In the genomic region with DNA sequence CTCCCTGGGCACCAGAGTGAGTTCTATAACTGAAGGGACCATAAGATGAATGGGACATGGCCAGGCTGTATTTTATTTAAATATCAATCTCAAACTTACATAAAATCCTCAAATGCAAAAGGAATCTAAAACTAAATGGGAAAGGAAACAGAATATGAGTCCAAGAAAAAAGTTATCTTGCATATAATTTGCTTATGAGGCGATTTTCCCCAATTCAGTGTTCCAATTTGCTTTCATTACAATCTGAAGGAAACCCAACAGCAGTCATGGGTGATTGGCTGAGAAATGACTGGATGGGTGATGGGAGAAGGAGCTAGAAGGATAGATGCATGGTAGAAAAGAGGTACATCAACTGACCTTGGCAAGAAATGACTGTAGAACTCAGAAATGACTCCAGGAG, we compare ENCODE assay signal across 36 cellular contexts.
"Had no signal": no experiment of that assay in that cellular context is flagged by ENCODE, and none has a peak within 500 bp of the region (broad histone marks: within the 10 kb centered on the region; RNA-seq: fewer than 3 reads in every experiment).

No MANE protein-coding gene starts in this region.

- DNase-seq: activated B cell treated with CpG ODN at 0.5 μM for 24 hours; activated CD4-positive, alpha-beta memory T cell treated with anti-CD3 and anti-CD28 coated beads for 36 hours; activated CD4-positive, alpha-beta T cell treated with anti-CD3 and anti-CD28 coated beads for 4 hours; activated CD4-positive, alpha-beta T cell treated with anti-CD3 and anti-CD28 coated beads, Interleukin-2, amount 10 ng/mL, durations not matched to agents 24 days and 14 days; activated CD4-positive, alpha-beta T cell treated with anti-CD3 and anti-CD28 coated beads, Interleukin-2, amount 50 U/mL, for 1 hour; activated CD4-positive, alpha-beta T cell treated with anti-CD3 and anti-CD28 coated beads, Interleukin-2, amount 50 U/mL, for 4 hours; activated CD4-positive, CD25-positive, alpha-beta regulatory T cell treated with anti-CD3 and anti-CD28 coated beads, Interleukin-2, amount 50 U/mL, for 72 hours; activated CD8-positive, alpha-beta memory T cell treated with anti-CD3 and anti-CD28 coated beads, Interleukin-2, amount 50 U/mL, for 4 hours; activated CD8-positive, alpha-beta T cell treated with anti-CD3 and anti-CD28 coated beads for 36 hours; activated effector memory CD4-positive, alpha-beta T cell treated with anti-CD3 and anti-CD28 coated beads, Interleukin-2, amount 50 U/mL, for 16 hours; activated gamma-delta T cell treated with Interleukin-2 at 50 U/mL for 16 hours; activated naive CD4-positive, alpha-beta T cell; activated naive CD4-positive, alpha-beta T cell treated with anti-CD3 and anti-CD28 coated beads for 36 hours; activated naive CD4-positive, alpha-beta T cell treated with anti-CD3 and anti-CD28 coated beads, Interleukin-2, amount 50 U/mL, for 16 hours; activated naive CD8-positive, alpha-beta T cell treated with anti-CD3 and anti-CD28 coated beads for 36 hours; activated T-cell treated with anti-CD3 and anti-CD28 coated beads for 4 hours; activated T-cell treated with anti-CD3 and anti-CD28 coated beads, Interleukin-2, amount 50 U/mL, for 1 hour; activated T-cell treated with anti-CD3 and anti-CD28 coated beads, Interleukin-2, amount 50 U/mL, for 4 hours; activated T-cell treated with anti-CD3 and anti-CD28 coated beads, Interleukin-2, amount 50 U/mL, for 72 hours; adrenal gland; amniotic stem cell; aorta; body of pancreas; brain microvascular endothelial cell; central memory CD4-positive, alpha-beta T cell; T-helper 2 cell; T-helper 9 cell had no signal

- H3K27ac ChIP-seq: adrenal gland, body of pancreas, brain microvascular endothelial cell, breast epithelium, VCaP had no signal

- H3K4me1 Mint-ChIP-seq: activated B cell treated with CpG ODN at 0.5 μM for 24 hours; activated CD4-positive, alpha-beta T cell treated with anti-CD3 and anti-CD28 coated beads, Interleukin-2, amount 10 ng/mL, durations not matched to agents 24 days and 14 days; activated naive CD8-positive, alpha-beta T cell treated with anti-CD3 and anti-CD28 coated beads for 36 hours; activated T-helper 17 cell treated with anti-CD3 and anti-CD28 coated beads, Interleukin-2, amount 50 U/mL, for 72 hours had no signal

- H3K36me3 Mint-ChIP-seq: activated CD4-positive, alpha-beta memory T cell treated with anti-CD3 and anti-CD28 coated beads for 36 hours; activated naive CD4-positive, alpha-beta T cell treated with anti-CD3 and anti-CD28 coated beads, Interleukin-2, amount 50 U/mL, for 72 hours; activated naive CD8-positive, alpha-beta T cell treated with anti-CD3 and anti-CD28 coated beads for 36 hours had no signal

- H3K27me3 Mint-ChIP-seq: activated B cell treated with CpG ODN at 0.5 μM for 24 hours; activated CD4-positive, alpha-beta memory T cell treated with anti-CD3 and anti-CD28 coated beads for 36 hours; activated CD4-positive, alpha-beta T cell treated with anti-CD3 and anti-CD28 coated beads, Interleukin-2, amount 10 ng/mL, durations not matched to agents 24 days and 14 days; activated CD8-positive, alpha-beta T cell treated with anti-CD3 and anti-CD28 coated beads for 36 hours; activated naive CD8-positive, alpha-beta T cell treated with anti-CD3 and anti-CD28 coated beads for 36 hours; activated T-helper 17 cell treated with anti-CD3 and anti-CD28 coated beads, Interleukin-2, amount 50 U/mL, for 72 hours had no signal

- H3K4me1 ChIP-seq: adrenal gland, body of pancreas, breast epithelium had no signal

- FAIRE-seq: astrocyte, TTC549 had no signal

- H3K36me3 ChIP-seq: adrenal gland, brain microvascular endothelial cell, breast epithelium had no signal

- H3K27ac Mint-ChIP-seq: activated B cell treated with CpG ODN at 0.5 μM for 24 hours; activated CD4-positive, alpha-beta memory T cell treated with anti-CD3 and anti-CD28 coated beads for 36 hours; activated CD4-positive, alpha-beta T cell treated with anti-CD3 and anti-CD28 coated beads, Interleukin-2, amount 10 ng/mL, durations not matched to agents 24 days and 14 days; activated CD8-positive, alpha-beta T cell treated with anti-CD3 and anti-CD28 coated beads for 36 hours; activated naive CD4-positive, alpha-beta T cell treated with anti-CD3 and anti-CD28 coated beads for 36 hours; activated naive CD4-positive, alpha-beta T cell treated with anti-CD3 and anti-CD28 coated beads, Interleukin-2, amount 50 U/mL, for 72 hours; activated naive CD8-positive, alpha-beta T cell treated with anti-CD3 and anti-CD28 coated beads for 36 hours; activated T-cell treated with anti-CD3 and anti-CD28 coated beads, Interleukin-2, amount 50 U/mL, for 72 hours; activated T-helper 1 cell treated with anti-CD3 and anti-CD28 coated beads, Interleukin-12 subunit alpha, Interleukin-12 subunit beta, Interleukin-2, Interleukin-4 antibody, amounts not matched to agents 30 ng/mL and 10 ng/mL and 1 ng/mL, durations not matched to agents 14 hours and 24 hours and 36 hours; activated T-helper 17 cell treated with anti-CD3 and anti-CD28 coated beads, Interleukin-2, amount 50 U/mL, for 72 hours; T-helper 1 cell treated with Interleukin-12 subunit alpha and Interleukin-12 subunit beta and Interleukin-4 antibody, amounts not matched to agents 30 μg/mL and 1 μg/mL, for 36 hours; T-helper 2 cell treated with Interferon-gamma antibody and Interleukin-4, amounts not matched to agents 5 μg/mL and 100 μg/mL, for 36 hours had no signal

- ATAC-seq: activated CD8-positive, alpha-beta T cell treated with anti-CD3 and anti-CD28 coated beads for 36 hours; activated naive CD4-positive, alpha-beta T cell treated with anti-CD3 and anti-CD28 coated beads, Interleukin-2, amount 50 U/mL, for 72 hours; activated T-cell treated with anti-CD3 and anti-CD28 coated beads, Interleukin-2, amount 50 U/mL, for 4 hours; activated T-cell treated with anti-CD3 and anti-CD28 coated beads, Interleukin-2, amount 50 U/mL, for 72 hours; activated T-helper 17 cell treated with anti-CD3 and anti-CD28 coated beads, Interleukin-2, amount 50 U/mL, for 72 hours; body of pancreas had no signal

- H3K9me3 ChIP-seq: adrenal gland, body of pancreas, breast epithelium had no signal

- H3K9me3 Mint-ChIP-seq: activated B cell treated with CpG ODN at 0.5 μM for 24 hours; activated T-cell treated with anti-CD3 and anti-CD28 coated beads, Interleukin-2, amount 50 U/mL, for 4 hours had no signal

- H3K27me3 ChIP-seq: adrenal gland, body of pancreas, brain microvascular endothelial cell, breast epithelium had no signal

- H3K4me3 ChIP-seq: adrenal gland, body of pancreas, breast epithelium had no signal

- H3K4me3 Mint-ChIP-seq: activated B cell treated with CpG ODN at 0.5 μM for 24 hours; activated CD4-positive, alpha-beta memory T cell treated with anti-CD3 and anti-CD28 coated beads for 36 hours; activated CD4-positive, alpha-beta T cell treated with anti-CD3 and anti-CD28 coated beads, Interleukin-2, amount 10 ng/mL, durations not matched to agents 24 days and 14 days; activated CD8-positive, alpha-beta T cell treated with anti-CD3 and anti-CD28 coated beads for 36 hours; activated naive CD4-positive, alpha-beta T cell treated with anti-CD3 and anti-CD28 coated beads for 36 hours; activated naive CD8-positive, alpha-beta T cell treated with anti-CD3 and anti-CD28 coated beads for 36 hours; activated T-cell treated with anti-CD3 and anti-CD28 coated beads, Interleukin-2, amount 50 U/mL, for 4 hours; activated T-cell treated with anti-CD3 and anti-CD28 coated beads, Interleukin-2, amount 50 U/mL, for 72 hours; activated T-helper 1 cell treated with anti-CD3 and anti-CD28 coated beads, Interleukin-12 subunit alpha, Interleukin-12 subunit beta, Interleukin-2, Interleukin-4 antibody, amounts not matched to agents 30 ng/mL and 10 ng/mL and 1 ng/mL, durations not matched to agents 14 hours and 24 hours and 36 hours; activated T-helper 17 cell treated with anti-CD3 and anti-CD28 coated beads, Interleukin-2, amount 50 U/mL, for 72 hours; T-helper 1 cell treated with Interleukin-12 subunit alpha and Interleukin-12 subunit beta and Interleukin-4 antibody, amounts not matched to agents 30 μg/mL and 1 μg/mL, for 36 hours; T-helper 2 cell treated with Interferon-gamma antibody and Interleukin-4, amounts not matched to agents 5 μg/mL and 100 μg/mL, for 36 hours had no signal
